In genomic region chr1:198650506-198650905, GRCh38 we compare ENCODE assay signal across 20 cellular contexts. TPM values are rescaled to one million over a fixed set of nuclear protein-coding genes. Genes with fewer than 3 reads are reported as not detected.
DNase-seq lines count a peak whose midpoint lies in the region; ATAC-seq and TF ChIP-seq lines count a peak whose summit lies in the region.
"Had no signal": no experiment of that assay in that cellular context is flagged by ENCODE, and none has a peak within 500 bp of the region (broad histone marks: within the 10 kb centered on the region; RNA-seq: fewer than 3 reads in every experiment).

No MANE protein-coding gene starts in this region.

- peak overlapping the region; percentile 89 for H3K27ac ChIP-seq in effector memory CD4-positive, alpha-beta T cell (ENCODE audit: insufficient read depth, low read length, poor library complexity, severe bottlenecking)
- H3K27ac ChIP-seq in lower lobe of right lung, result no peak overlapping the region
- H3K27ac ChIP-seq: sigmoid colon, SJSA1 had no signal

- H3K4me3 ChIP-seq in effector memory CD4-positive, alpha-beta T cell (ENCODE audit: insufficient read depth, low read depth, low read length, poor library complexity, severe bottlenecking), result peak overlapping the region; percentile 5
- no peak overlapping the region for H3K4me3 ChIP-seq in lower lobe of right lung
- H3K4me3 ChIP-seq: sigmoid colon, SJSA1 had no signal

- no peak for DNase-seq in stimulated activated naive CD8-positive, alpha-beta T cell treated with anti-CD3 and anti-CD28 coated beads, Interleukin-15, Interleukin-2, amounts not matched to agents 100 U/mL and 50 U/mL, for 24 hours
- DNase-seq in T-helper 17 cell (no peak), NCI-H128 (lab: John Stamatoyannopoulos, UW; ENCODE audit: unreplicated experiment) (no peak), NCI-H1436 (lab: John Stamatoyannopoulos, UW) (no peak), lower lobe of right lung (no peak)
- no peak for DNase-seq in effector memory CD4-positive, alpha-beta T cell
- no peak for DNase-seq in effector CD8-positive, alpha-beta T cell (lab: John Stamatoyannopoulos, UW)
- DNase-seq: activated CD4-positive, alpha-beta T cell treated with anti-CD3 and anti-CD28 coated beads, Interleukin-2, amount 50 U/mL, for 48 hours; GDM1; NCI-H2081 treated with DMSO at 0.1 percent for 48 hours; NCI-H524 treated with DMSO at 0.1 percent for 48 hours; PC-3; sigmoid colon had no signal

- H3K27me3 Mint-ChIP-seq in stimulated activated naive CD8-positive, alpha-beta T cell treated with anti-CD3 and anti-CD28 coated beads, Interleukin-15, Interleukin-2, amounts not matched to agents 100 ng/mL and 50 ng/mL, for 24 hours, result no peaks in the 10 kb centered on the region
- no peaks in the 10 kb centered on the region for H3K27me3 Mint-ChIP-seq in T-helper 17 cell

- H3K27ac Mint-ChIP-seq in stimulated activated naive CD8-positive, alpha-beta T cell treated with anti-CD3 and anti-CD28 coated beads, Interleukin-15, Interleukin-2, amounts not matched to agents 100 ng/mL and 50 ng/mL, for 24 hours, result peak overlapping the region; percentile 99
- H3K27ac Mint-ChIP-seq in T-helper 17 cell, result peak overlapping the region; percentile 85

- no peak for ATAC-seq in stimulated activated naive CD8-positive, alpha-beta T cell treated with anti-CD3 and anti-CD28 coated beads, Interleukin-15, Interleukin-2, amounts not matched to agents 100 U/mL and 50 U/mL, for 24 hours
- ATAC-seq in T-helper 17 cell (peak; percentile 18), lower lobe of right lung (no peak)
- ATAC-seq: esophagus mucosa, HepG2, left lobe of liver, PC-3 had no signal

- H3K4me1 Mint-ChIP-seq in stimulated activated naive CD8-positive, alpha-beta T cell treated with anti-CD3 and anti-CD28 coated beads, Interleukin-15, Interleukin-2, amounts not matched to agents 100 ng/mL and 50 ng/mL, for 24 hours (ENCODE audit: low read depth), result peaks cover 96% of the 10 kb centered on the region
- peaks cover 48% of the 10 kb centered on the region for H3K4me1 Mint-ChIP-seq in T-helper 17 cell

- TF ChIP-seq CTCF in lower lobe of right lung (IDR thresholded peaks at IDR 0.05), result no peak

- H3K9me3 Mint-ChIP-seq in stimulated activated naive CD8-positive, alpha-beta T cell treated with anti-CD3 and anti-CD28 coated beads, Interleukin-15, Interleukin-2, amounts not matched to agents 100 ng/mL and 50 ng/mL, for 24 hours, result no peaks in the 10 kb centered on the region

- H3K4me1 ChIP-seq in effector memory CD4-positive, alpha-beta T cell (ENCODE audit: control insufficient read depth, insufficient read depth, low read length, poor library complexity, severe bottlenecking), result peaks cover 36% of the 10 kb centered on the region
- no peaks in the 10 kb centered on the region for H3K4me1 ChIP-seq in lower lobe of right lung
- H3K4me1 ChIP-seq: sigmoid colon, SJSA1 had no signal

- no peaks in the 10 kb centered on the region for H3K36me3 ChIP-seq in effector memory CD4-positive, alpha-beta T cell (ENCODE audit: control insufficient read depth, insufficient read depth, low read length)
- no peaks in the 10 kb centered on the region for H3K36me3 ChIP-seq in lower lobe of right lung
- H3K36me3 ChIP-seq: sigmoid colon, SJSA1 had no signal

- H3K27me3 ChIP-seq in effector memory CD4-positive, alpha-beta T cell (replicated peaks; ENCODE audit: control insufficient read depth, insufficient read depth, low read length, poor library complexity, severe bottlenecking), result no peaks in the 10 kb centered on the region
- H3K27me3 ChIP-seq in lower lobe of right lung (ENCODE audit: low read depth), result no peaks in the 10 kb centered on the region
- H3K27me3 ChIP-seq: sigmoid colon, SJSA1 had no signal

- no peaks in the 10 kb centered on the region for H3K9me3 ChIP-seq in T-helper 17 cell (ENCODE audit: control insufficient read depth, low read length, poor library complexity, severe bottlenecking)
- H3K9me3 ChIP-seq in effector memory CD4-positive, alpha-beta T cell (ENCODE audit: control insufficient read depth, low read length), result no peaks in the 10 kb centered on the region
- no peaks in the 10 kb centered on the region for H3K9me3 ChIP-seq in lower lobe of right lung
- H3K9me3 ChIP-seq: sigmoid colon, SJSA1 had no signal

- intact Hi-C loops in lower lobe of right lung (cut with DNase I), result no loop called here

- H3K36me3 Mint-ChIP-seq in stimulated activated naive CD8-positive, alpha-beta T cell treated with anti-CD3 and anti-CD28 coated beads, Interleukin-15, Interleukin-2, amounts not matched to agents 100 ng/mL and 50 ng/mL, for 24 hours (ENCODE audit: low read depth), result peaks cover 79% of the 10 kb centered on the region
- H3K36me3 Mint-ChIP-seq in T-helper 17 cell (ENCODE audit: low read depth), result peaks cover 23% of the 10 kb centered on the region

- peak overlapping the region; percentile 85 for H3K4me3 Mint-ChIP-seq in stimulated activated naive CD8-positive, alpha-beta T cell treated with anti-CD3 and anti-CD28 coated beads, Interleukin-15, Interleukin-2, amounts not matched to agents 100 ng/mL and 50 ng/mL, for 24 hours
- H3K4me3 Mint-ChIP-seq in T-helper 17 cell, result peak overlapping the region; percentile 77

RNA-seq across cellular contexts. Expression of gene PTPRC, which starts 11.7 kb away (rescaled TPM):
- total RNA-seq in T-helper 17 cell (100 to 1,000 TPM; 697 to 813 TPM), lower lobe of right lung (214 TPM)
- total RNA-seq: dermis microvascular lymphatic vessel endothelial cell, HepG2, osteocyte, SJSA1 had no signal
